In the genomic region with DNA sequence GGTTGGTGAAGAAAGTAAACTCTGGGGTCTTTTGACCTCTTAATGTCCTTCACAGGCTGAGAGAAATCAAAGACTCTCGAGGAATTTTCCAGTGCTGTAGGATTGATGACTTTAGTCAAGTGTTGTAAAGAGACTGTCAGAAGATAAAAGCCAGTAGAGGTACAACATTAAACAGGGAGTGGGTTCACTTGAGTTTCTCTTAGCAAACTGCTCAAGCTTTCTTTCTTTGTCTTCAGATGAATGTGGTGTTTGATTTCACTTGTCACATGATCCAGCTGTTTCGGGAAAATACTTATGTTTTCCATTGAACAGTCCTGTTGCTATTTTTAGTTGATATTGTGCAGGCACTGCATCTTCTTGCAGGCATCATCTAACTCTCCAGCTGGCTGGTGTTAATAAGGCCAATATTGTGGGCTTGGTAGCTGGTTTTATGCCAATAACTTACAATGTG, we compare ENCODE assay signal across 12 cellular contexts. TPM values are rescaled to one million over a fixed set of nuclear protein-coding genes. Genes with fewer than 3 reads are reported as not detected.
A peak's percentile ranks its signal among the peaks of the same experiment; 100 is the strongest.
DNase-seq lines count a peak whose midpoint lies in the region; ATAC-seq, FAIRE-seq and TF ChIP-seq lines count a peak whose summit lies in the region.
"Had no signal": no experiment of that assay in that cellular context is flagged by ENCODE, and none has a peak within 500 bp of the region (broad histone marks: within the 10 kb centered on the region; RNA-seq: fewer than 3 reads in every experiment).

No MANE protein-coding gene starts in this region.

- H3K4me3 Mint-ChIP-seq in nephron progenitor cell = no peak overlapping the region
- H3K4me3 Mint-ChIP-seq in activated T-helper 17 cell treated with anti-CD3 and anti-CD28 coated beads, Interleukin-2, amount 50 U/mL, for 72 hours = no peak overlapping the region
- H3K4me3 Mint-ChIP-seq: H9 had no signal

- peak overlapping the region; percentile 66 for H3K27ac Mint-ChIP-seq in nephron progenitor cell
- H3K27ac Mint-ChIP-seq in activated T-helper 17 cell treated with anti-CD3 and anti-CD28 coated beads, Interleukin-2, amount 50 U/mL, for 72 hours = no peak overlapping the region

- no peak overlapping the region for H3K4me3 ChIP-seq in astrocyte of the spinal cord (ENCODE audit: low read depth, low read length)
- H3K4me3 ChIP-seq in kidney (ENCODE audit: low read length in 2 of 2) = no peak overlapping the region
- H3K4me3 ChIP-seq: upper lobe of right lung had no signal

- H3K36me3 Mint-ChIP-seq in nephron progenitor cell (ENCODE audit: low read depth) = no peaks in the 10 kb centered on the region
- no peaks in the 10 kb centered on the region for H3K36me3 Mint-ChIP-seq in activated T-helper 17 cell treated with anti-CD3 and anti-CD28 coated beads, Interleukin-2, amount 50 U/mL, for 72 hours (ENCODE audit: low read depth)

- no peaks in the 10 kb centered on the region for H3K27me3 Mint-ChIP-seq in nephron progenitor cell (ENCODE audit: low read depth, poor library complexity)
- no peaks in the 10 kb centered on the region for H3K27me3 Mint-ChIP-seq in activated T-helper 17 cell treated with anti-CD3 and anti-CD28 coated beads, Interleukin-2, amount 50 U/mL, for 72 hours

- in situ Hi-C loops in astrocyte of the spinal cord (cut with HindIII; ENCODE audit: low sequenced_read_pairs) = no loop called here

- no peaks in the 10 kb centered on the region for H3K4me1 ChIP-seq in kidney (ENCODE audit: control insufficient read depth in 1 of 2, insufficient read depth in 1 of 2, low read depth in 1 of 2, low read length in 2 of 2)

- DNase-seq in DMS 273 treated with DMSO at 0.1 percent for 48 hours (lab: John Stamatoyannopoulos, UW) (peak; percentile 19), NCI-H1694 treated with DMSO at 0.1 percent for 48 hours (lab: John Stamatoyannopoulos, UW) (peak; percentile 75), astrocyte of the spinal cord (ENCODE audit: low read depth, low spot score) (peak; percentile 57), nephron progenitor cell (no peak), kidney (no peak)
- DNase-seq: activated CD8-positive, alpha-beta memory T cell treated with anti-CD3 and anti-CD28 coated beads, Interleukin-2, amount 50 U/mL, for 48 hours; H9; NCI-H524 treated with DMSO at 0.1 percent for 48 hours; upper lobe of right lung had no signal

- ATAC-seq in activated T-helper 17 cell treated with anti-CD3 and anti-CD28 coated beads, Interleukin-2, amount 50 U/mL, for 72 hours (replicated peaks) = no peak
- ATAC-seq in GM19467 (IDR thresholded peaks at IDR 0.05; ENCODE audit: unreplicated experiment) (no peak), GM18907 (IDR thresholded peaks at IDR 0.05; ENCODE audit: unreplicated experiment) (no peak)
- ATAC-seq: upper lobe of right lung had no signal

- no peak overlapping the region for H3K27ac ChIP-seq in kidney (ENCODE audit: low read depth in 2 of 2, low read length in 2 of 2)
- H3K27ac ChIP-seq: upper lobe of right lung had no signal

- FAIRE-seq in kidney (lab: Jason Lieb, UNC) = no peak

- intact Hi-C loops in kidney (cut with DNase I) = no loop called here

- H3K36me3 ChIP-seq in kidney (ENCODE audit: control insufficient read depth in 1 of 2, insufficient read depth in 2 of 2, low read length in 2 of 2) = no peaks in the 10 kb centered on the region
- H3K36me3 ChIP-seq: upper lobe of right lung had no signal

- H3K9ac ChIP-seq in kidney (ENCODE audit: low read length in 2 of 2) = no peak overlapping the region

- H3K9me3 Mint-ChIP-seq in nephron progenitor cell = no peaks in the 10 kb centered on the region
- no peaks in the 10 kb centered on the region for H3K9me3 Mint-ChIP-seq in activated T-helper 17 cell treated with anti-CD3 and anti-CD28 coated beads, Interleukin-2, amount 50 U/mL, for 72 hours
- H3K9me3 Mint-ChIP-seq: H9 had no signal

- peaks cover 18% of the 10 kb centered on the region for H3K4me1 Mint-ChIP-seq in nephron progenitor cell
- H3K4me1 Mint-ChIP-seq in activated T-helper 17 cell treated with anti-CD3 and anti-CD28 coated beads, Interleukin-2, amount 50 U/mL, for 72 hours = no peaks in the 10 kb centered on the region

- no peaks in the 10 kb centered on the region for H3K9me3 ChIP-seq in kidney (ENCODE audit: control insufficient read depth in 1 of 2, low read length in 2 of 2)
- H3K9me3 ChIP-seq: upper lobe of right lung had no signal

- TF ChIP-seq CTCF in astrocyte of the spinal cord (IDR thresholded peaks at IDR 0.05; ENCODE audit: low read depth, low read length) (no peak), nephron progenitor cell (IDR thresholded peaks at IDR 0.05) (no peak), kidney (IDR thresholded peaks at IDR 0.05; ENCODE audit: borderline replicate concordance, extremely low read depth, insufficient read depth) (no peak)

RNA-seq across cellular contexts. Expression of a gene that starts 45.6 kb away (rescaled TPM):
- total RNA-seq in activated T-helper 17 cell treated with anti-CD3 and anti-CD28 coated beads, Interleukin-2, amount 50 U/mL, for 72 hours = not detected
- 1.6 TPM for total RNA-seq in kidney
- not detected for polyA plus RNA-seq in kidney (ENCODE audit: insufficient read depth, low read depth, low replicate concordance)
- total RNA-seq: H9 had no signal

Comparison
In these comparisons a context has a peak if more than half of its experiments do, and no peak if none do; other contexts are left out.
1. DNase-seq: peak in DMS 273 treated with DMSO at 0.1 percent for 48 hours (single experiment), NCI-H1694 treated with DMSO at 0.1 percent for 48 hours (single experiment) and astrocyte of the spinal cord (single experiment); none in nephron progenitor cell (single experiment) and kidney (single experiment).